ENCODE assay signal across 9 cellular contexts in genomic region chr5:121962943-121963342, GRCh38. TPM values are rescaled to one million over a fixed set of nuclear protein-coding genes. Genes with fewer than 3 reads are reported as not detected.
A peak's percentile ranks its signal among the peaks of the same experiment; 100 is the strongest.
DNase-seq lines count a peak whose midpoint lies in the region; ATAC-seq and FAIRE-seq lines count a peak whose summit lies in the region.
"Had no signal": no experiment of that assay in that cellular context is flagged by ENCODE, and none has a peak within 500 bp of the region (broad histone marks: within the 10 kb centered on the region; RNA-seq: fewer than 3 reads in every experiment).

No MANE protein-coding gene starts in this region.

- POLR2A ChIA-PET in T-cell (lab: Charles Lee), result interaction anchor here in 1 of 2 donors (0.6 to 0.8 kb wide), 2 partner anchors 818 to 1587 kb away, joined by 3 read pairs; no protein-coding TSS in a partner anchor

- no peaks in the 10 kb centered on the region for H3K9me3 ChIP-seq in small intestine (ENCODE audit: control insufficient read depth, low read depth)

- WGBS in small intestine, 3 donors, result 8 to 23% (median 16%) methylated on average over 3 of the region's 3 CpGs

- peak overlapping the region in 1 of 2 donors; percentile 90 for H3K4me3 ChIP-seq in small intestine (ENCODE audit: low read depth in 1 of 2, low read length in 2 of 2)

- H3K4me3 Mint-ChIP-seq in T-cell, result peak overlapping the region; percentile 93 to 99 (median 93)

- H3K4me1 ChIP-seq in small intestine (ENCODE audit: control insufficient read depth in 2 of 2, insufficient read depth in 1 of 2, low read depth in 1 of 2, low read length in 1 of 2), result peaks cover 2 to 7% of the 10 kb centered on the region in 2 donors

- FAIRE-seq in small intestine (lab: Jason Lieb, UNC), result no peak

- CTCF ChIA-PET in T-cell (lab: Charles Lee), result interaction anchor here in 1 of 2 donors (0.9 kb wide), 1 partner anchor 12 kb away, joined by 3 read pairs; no protein-coding TSS in a partner anchor

- ATAC-seq in T-cell (replicated peaks in 1 of 4) (no peak), GM18511 (IDR thresholded peaks at IDR 0.05; ENCODE audit: unreplicated experiment) (no peak)

- H3K27me3 ChIP-seq in small intestine (ENCODE audit: control insufficient read depth in 2 of 2, insufficient read depth in 2 of 2, low read length in 2 of 2), result no peaks in the 10 kb centered on the region

- DNase-seq in DMS53 (lab: John Stamatoyannopoulos, UW), result peak; percentile 36
- no peak for DNase-seq in DMS53 treated with DMSO at 0.1 percent for 48 hours (lab: John Stamatoyannopoulos, UW; ENCODE audit: unreplicated experiment)
- DNase-seq in T-cell, result no peak
- peak; percentile 12 for DNase-seq in glomerular visceral epithelial cell (ENCODE audit: extremely low spot score)
- peak; percentile 13 for DNase-seq in small intestine
- no peak for DNase-seq in NCI-H345 treated with DMSO at 0.1 percent for 48 hours (lab: John Stamatoyannopoulos, UW; ENCODE audit: unreplicated experiment)
- no peak for DNase-seq in Ammon's horn (ENCODE audit: low spot score)
- DNase-seq: 8988T had no signal

- no peaks in the 10 kb centered on the region for H3K36me3 ChIP-seq in small intestine (ENCODE audit: control insufficient read depth in 2 of 2, insufficient read depth in 2 of 2, low read length in 2 of 2)

- no peak overlapping the region for H3K27ac ChIP-seq in small intestine (ENCODE audit: low read depth in 1 of 2, low read length in 1 of 2)

- H3K9me3 Mint-ChIP-seq in T-cell, result peaks cover 0 to 3% (median 0%) of the 10 kb centered on the region in 3 donors

- H3K4me1 Mint-ChIP-seq in T-cell, result peaks cover 43 to 51% (median 47%) of the 10 kb centered on the region in 3 donors

- H3K36me3 Mint-ChIP-seq in T-cell, result peaks cover 21% of the 10 kb centered on the region

- peak overlapping the region; percentile 41 to 96 for H3K27ac Mint-ChIP-seq in T-cell

- H3K27me3 Mint-ChIP-seq in T-cell, result peaks cover 4 to 5% of the 10 kb centered on the region in 2 donors

RNA-seq across cellular contexts. Expression of gene SRFBP1, which starts 1.2 kb away (rescaled TPM):
- 10 to 100 TPM in 3 of 5 donors, 1 to 10 TPM in 2; 7.6 to 12.0 (median 11.2) TPM for total RNA-seq in T-cell
- 1 to 10 TPM; 2.4 to 4.9 (median 2.9) TPM for polyA plus RNA-seq in small intestine

Comparison
In these comparisons a context has a peak if more than half of its experiments do, and no peak if none do; other contexts are left out.
1. DNase-seq: peak in DMS53 (single experiment), glomerular visceral epithelial cell (single experiment) and small intestine (single experiment); none in DMS53 treated with DMSO at 0.1 percent for 48 hours (single experiment), T-cell (0 of 34), NCI-H345 treated with DMSO at 0.1 percent for 48 hours (single experiment) and Ammon's horn (single experiment).